Comparison of ENCODE assay signal across 21 cellular contexts in the genomic region with DNA sequence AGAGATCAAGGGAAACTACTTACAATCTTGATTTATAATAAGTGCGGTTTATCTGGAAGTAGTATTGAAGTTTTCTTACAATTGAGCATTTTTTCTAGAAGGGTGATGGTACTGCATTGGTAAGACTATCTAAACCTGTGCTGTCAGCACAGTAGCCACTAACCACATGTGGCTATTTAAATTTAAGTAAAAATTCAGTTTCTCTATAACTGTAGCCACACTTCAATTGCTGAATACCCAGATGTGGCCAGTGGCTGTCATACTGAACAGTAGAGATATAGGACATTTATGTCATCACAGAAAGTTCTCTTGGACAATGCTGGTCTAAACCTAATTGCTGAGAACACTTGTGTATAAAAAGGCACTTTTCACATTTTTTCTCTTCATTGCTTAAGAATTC.
DNase-seq lines count a peak whose midpoint lies in the region; ATAC-seq, FAIRE-seq and TF ChIP-seq lines count a peak whose summit lies in the region.
"Had no signal": no experiment of that assay in that cellular context is flagged by ENCODE, and none has a peak within 500 bp of the region (broad histone marks: within the 10 kb centered on the region; RNA-seq: fewer than 3 reads in every experiment).

No MANE protein-coding gene starts in this region.

- H3K27ac ChIP-seq in A549: peak overlapping the region; percentile 80 to 84
- peak overlapping the region; percentile 94 for H3K27ac ChIP-seq in SK-N-MC
- H3K27ac ChIP-seq: BLaER1, HL-60, PC-9 had no signal

- H3K4me1 ChIP-seq in A549: peaks cover 52% of the 10 kb centered on the region
- H3K4me1 ChIP-seq: BLaER1 had no signal

- FAIRE-seq in A549 (lab: Jason Lieb, UNC): no peak
- FAIRE-seq: GM19239, HTR-8/SVneo had no signal

- H3K4me1 Mint-ChIP-seq in nephron: peaks cover 42% of the 10 kb centered on the region
- H3K4me1 Mint-ChIP-seq: CD8-positive, alpha-beta memory T cell had no signal

- peaks cover 23% of the 10 kb centered on the region for H3K36me3 Mint-ChIP-seq in nephron (ENCODE audit: low read depth)
- H3K36me3 Mint-ChIP-seq: CD8-positive, alpha-beta memory T cell had no signal

- no peak overlapping the region for H3K4me3 Mint-ChIP-seq in nephron
- H3K4me3 Mint-ChIP-seq: CD8-positive, alpha-beta memory T cell; H9 had no signal

- 73% methylated on average over 1 of the region's 1 CpG for WGBS in A549 (ENCODE audit: missing lambda C conversion rate)

- peak overlapping the region; percentile 77 for H3K9ac ChIP-seq in SK-N-MC (ENCODE audit: insufficient read length)
- H3K9ac ChIP-seq: BLaER1, SK-N-SH had no signal

- H3K4me2 ChIP-seq in A549: peak overlapping the region; percentile 97
- H3K4me2 ChIP-seq: BLaER1, PC-9, SK-N-SH had no signal

- POLR2A ChIA-PET in A549 (lab: Yijun Ruan, JAX): no interaction called here

- H3K27ac Mint-ChIP-seq in nephron: peak overlapping the region; percentile 82 to 94 (median 90)
- H3K27ac Mint-ChIP-seq: CD8-positive, alpha-beta memory T cell; H9 had no signal

- ATAC-seq in A549 (peak; percentile 13 to 50; a peak in 3 of 6 replicates), GM18868 (IDR thresholded peaks at IDR 0.05; ENCODE audit: unreplicated experiment) (no peak)

- DNase-seq in A549 (ENCODE audit: low read depth in 1 of 2, low spot score in 1 of 2) (no peak), SK-N-MC (ENCODE audit: low read depth, low spot score) (no peak), epithelial cell of proximal tubule (ENCODE audit: low read depth) (no peak), SIG-M5 treated with dmso at 0.1 percent for 504 hours (lab: John Stamatoyannopoulos, UW; ENCODE audit: unreplicated experiment) (no peak), GM19240 (ENCODE audit: insufficient read length, low spot score) (no peak), dermis blood vessel endothelial cell (no peak)
- DNase-seq: 8988T; CD8-positive, alpha-beta memory T cell; H9; NCI-H1417 treated with DMSO at 0.1 percent for 48 hours; NCI-H2029; NCI-H2171 treated with DMSO at 0.1 percent for 48 hours; NCI-H446 treated with DMSO at 0.1 percent for 48 hours; PC-9; SK-N-SH had no signal

- no peaks in the 10 kb centered on the region for H3K27me3 Mint-ChIP-seq in nephron (ENCODE audit: low read depth)

- no peaks in the 10 kb centered on the region for H3K36me3 ChIP-seq in SK-N-MC (ENCODE audit: insufficient read depth, low read length)
- H3K36me3 ChIP-seq: BLaER1 had no signal

- TF ChIP-seq RAD21 in A549 (conservative IDR thresholded peaks at IDR 0.05 in 1 of 2, IDR thresholded peaks at IDR 0.05 in 1 of 2): no peak

- TF ChIP-seq CTCF in A549 (IDR thresholded peaks at IDR 0.05) (no peak), epithelial cell of proximal tubule (conservative IDR thresholded peaks at IDR 0.05; ENCODE audit: low read depth, low read length) (no peak), nephron (IDR thresholded peaks at IDR 0.05; ENCODE audit: unreplicated experiment in 3 of 3) (no peak)

- no peak for TF ChIP-seq POLR2A in A549 (IDR thresholded peaks at IDR 0.05; ENCODE audit: low read length)

- H3K4me3 ChIP-seq in A549 (peak overlapping the region; percentile 28; the same call in 2 of the 3 replicates), SK-N-MC (peak overlapping the region; percentile 70), epithelial cell of proximal tubule (ENCODE audit: low read depth, low read length) (peak overlapping the region; percentile 7)
- H3K4me3 ChIP-seq: BLaER1, PC-9 had no signal

- TF ChIP-seq EP300 in A549 (IDR thresholded peaks at IDR 0.05): no peak

- CTCF ChIA-PET in A549 (lab: Yijun Ruan, JAX): no interaction called here

- H3K9me3 ChIP-seq in A549: no peaks in the 10 kb centered on the region
- H3K9me3 ChIP-seq in SK-N-MC (ENCODE audit: low read depth, low read length): no peaks in the 10 kb centered on the region
- H3K9me3 ChIP-seq: BLaER1, SK-N-SH had no signal

- H3K9me3 Mint-ChIP-seq in nephron: no peaks in the 10 kb centered on the region
- H3K9me3 Mint-ChIP-seq: CD8-positive, alpha-beta memory T cell; H9 had no signal

TF ChIP-seq in A549, 52 proteins besides CTCF, POLR2A, EP300 and RAD21:
- TF ChIP-seq EHF (CRISPR knock-in tag; IDR thresholded peaks at IDR 0.05) (no peak), HEYL (CRISPR knock-in tag; IDR thresholded peaks at IDR 0.05) (no peak), EHMT2 (IDR thresholded peaks at IDR 0.05; ENCODE audit: low read depth) (no peak), CEBPB (IDR thresholded peaks at IDR 0.05) (no peak), CBX8 (IDR thresholded peaks at IDR 0.05) (no peak), JUNB (IDR thresholded peaks at IDR 0.05) (no peak), GATA3 (IDR thresholded peaks at IDR 0.05; ENCODE audit: borderline replicate concordance) (no peak), FOSL2 (IDR thresholded peaks at IDR 0.05) (no peak), FOSL2 (CRISPR knock-in tag; IDR thresholded peaks at IDR 0.05) (no peak), RARB (CRISPR knock-in tag; IDR thresholded peaks at IDR 0.05) (no peak), FOXS1 (CRISPR knock-in tag; IDR thresholded peaks at IDR 0.05) (no peak), MAZ (IDR thresholded peaks at IDR 0.05; ENCODE audit: borderline replicate concordance, low read depth, low read length) (no peak), NFE2L2 (conservative IDR thresholded peaks at IDR 0.05; ENCODE audit: low read length) (no peak), SMC3 (IDR thresholded peaks at IDR 0.05) (no peak), RNF2 (IDR thresholded peaks at IDR 0.05; ENCODE audit: borderline replicate concordance, low read depth) (no peak)
- TF ChIP-seq, protein P1, sequence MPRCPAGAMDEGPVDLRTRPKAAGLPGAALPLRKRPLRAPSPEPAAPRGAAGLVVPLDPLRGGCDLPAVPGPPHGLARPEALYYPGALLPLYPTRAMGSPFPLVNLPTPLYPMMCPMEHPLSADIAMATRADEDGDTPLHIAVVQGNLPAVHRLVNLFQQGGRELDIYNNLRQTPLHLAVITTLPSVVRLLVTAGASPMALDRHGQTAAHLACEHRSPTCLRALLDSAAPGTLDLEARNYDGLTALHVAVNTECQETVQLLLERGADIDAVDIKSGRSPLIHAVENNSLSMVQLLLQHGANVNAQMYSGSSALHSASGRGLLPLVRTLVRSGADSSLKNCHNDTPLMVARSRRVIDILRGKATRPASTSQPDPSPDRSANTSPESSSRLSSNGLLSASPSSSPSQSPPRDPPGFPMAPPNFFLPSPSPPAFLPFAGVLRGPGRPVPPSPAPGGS (IDR thresholded peaks at IDR 0.05): no peak
- TF ChIP-seq, protein P2, sequence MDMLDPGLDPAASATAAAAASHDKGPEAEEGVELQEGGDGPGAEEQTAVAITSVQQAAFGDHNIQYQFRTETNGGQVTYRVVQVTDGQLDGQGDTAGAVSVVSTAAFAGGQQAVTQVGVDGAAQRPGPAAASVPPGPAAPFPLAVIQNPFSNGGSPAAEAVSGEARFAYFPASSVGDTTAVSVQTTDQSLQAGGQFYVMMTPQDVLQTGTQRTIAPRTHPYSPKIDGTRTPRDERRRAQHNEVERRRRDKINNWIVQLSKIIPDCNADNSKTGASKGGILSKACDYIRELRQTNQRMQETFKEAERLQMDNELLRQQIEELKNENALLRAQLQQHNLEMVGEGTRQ (IDR thresholded peaks at IDR 0.05): no peak
- TF ChIP-seq, protein P3, sequence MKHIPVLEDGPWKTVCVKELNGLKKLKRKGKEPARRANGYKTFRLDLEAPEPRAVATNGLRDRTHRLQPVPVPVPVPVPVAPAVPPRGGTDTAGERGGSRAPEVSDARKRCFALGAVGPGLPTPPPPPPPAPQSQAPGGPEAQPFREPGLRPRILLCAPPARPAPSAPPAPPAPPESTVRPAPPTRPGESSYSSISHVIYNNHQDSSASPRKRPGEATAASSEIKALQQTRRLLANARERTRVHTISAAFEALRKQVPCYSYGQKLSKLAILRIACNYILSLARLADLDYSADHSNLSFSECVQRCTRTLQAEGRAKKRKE (CRISPR knock-in tag; IDR thresholded peaks at IDR 0.05; ENCODE audit: low read depth): no peak

Comparison
In these comparisons a context has a peak if more than half of its experiments do, and no peak if none do; other contexts are left out.
1. H3K4me3 ChIP-seq: peak in every context shown above with its lines; median percentile 70 in SK-N-MC; 28 in A549; 7 in epithelial cell of proximal tubule.